Comparison of ENCODE assay signal across 16 cellular contexts in the genomic region with DNA sequence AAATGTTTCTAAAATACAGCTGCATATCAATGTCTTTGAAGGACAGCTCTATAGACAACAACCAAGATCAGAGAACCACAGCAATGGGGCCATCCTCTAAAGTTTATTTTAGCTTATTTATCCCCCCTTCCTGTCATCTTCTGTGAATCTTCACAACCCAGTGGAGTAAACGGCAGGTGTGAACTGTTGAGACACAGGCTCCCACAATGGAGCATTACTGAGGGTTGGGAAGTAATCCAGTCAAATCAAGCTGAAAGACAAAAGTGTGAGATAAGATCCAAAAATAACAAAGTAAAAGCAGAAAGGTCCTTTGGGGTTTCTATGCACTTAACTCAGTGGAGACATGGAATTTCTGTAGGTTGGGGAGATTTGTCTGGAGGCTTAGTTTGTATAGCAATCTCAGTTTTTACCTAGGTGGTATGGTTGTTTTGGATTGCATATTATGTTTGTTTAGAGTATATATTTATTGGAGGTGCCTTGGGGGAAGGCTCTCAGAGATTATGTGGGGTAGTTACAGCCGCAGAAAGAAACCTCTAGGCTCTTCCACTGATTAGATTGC.
"Had no signal": no experiment of that assay in that cellular context is flagged by ENCODE, and none has a peak within 500 bp of the region (broad histone marks: within the 10 kb centered on the region; RNA-seq: fewer than 3 reads in every experiment).

No MANE protein-coding gene starts in this region.

- DNase-seq: activated naive CD4-positive, alpha-beta T cell treated with Interleukin-2 at 50 U/mL for 16 hours; activated naive CD8-positive, alpha-beta T cell treated with anti-CD3 and anti-CD28 coated beads for 36 hours; activated T-cell treated with anti-CD3 and anti-CD28 coated beads, Interleukin-2, amount 50 U/mL, for 24 hours; dermis blood vessel endothelial cell; effector CD8-positive, alpha-beta T cell; foreskin melanocyte; kidney; lower lobe of right lung; naive thymus-derived CD4-positive, alpha-beta T cell; substantia nigra; thyroid gland; upper lobe of right lung had no signal

- H3K27ac ChIP-seq: cardiac muscle cell, lower lobe of right lung, thyroid gland, upper lobe of right lung had no signal

- H3K9me3 ChIP-seq: lower lobe of right lung, thyroid gland, upper lobe of right lung had no signal

- H3K4me3 ChIP-seq: cardiac muscle cell, lower lobe of right lung, thyroid gland, upper lobe of right lung had no signal

- H3K27me3 Mint-ChIP-seq: activated naive CD8-positive, alpha-beta T cell treated with anti-CD3 and anti-CD28 coated beads for 36 hours; activated T-cell treated with anti-CD3 and anti-CD28 coated beads, Interleukin-2, amount 50 U/mL, for 24 hours had no signal

- FAIRE-seq: kidney had no signal

- H3K4me1 Mint-ChIP-seq: activated naive CD8-positive, alpha-beta T cell treated with anti-CD3 and anti-CD28 coated beads for 36 hours; naive thymus-derived CD4-positive, alpha-beta T cell had no signal

- H3K27ac Mint-ChIP-seq: activated naive CD8-positive, alpha-beta T cell treated with anti-CD3 and anti-CD28 coated beads for 36 hours; activated T-cell treated with anti-CD3 and anti-CD28 coated beads, Interleukin-2, amount 50 U/mL, for 24 hours; naive thymus-derived CD4-positive, alpha-beta T cell; progenitor cell of endocrine pancreas; stimulated activated naive CD8-positive, alpha-beta T cell treated with anti-CD3 and anti-CD28 coated beads, Interleukin-15, Interleukin-2, amounts not matched to agents 100 ng/mL and 50 ng/mL, for 24 hours; T-helper 2 cell treated with Interferon-gamma antibody and Interleukin-4, amounts not matched to agents 5 μg/mL and 100 μg/mL, for 36 hours had no signal

- H3K36me3 Mint-ChIP-seq: activated naive CD8-positive, alpha-beta T cell treated with anti-CD3 and anti-CD28 coated beads for 36 hours; naive thymus-derived CD4-positive, alpha-beta T cell had no signal

- H3K4me3 Mint-ChIP-seq: activated naive CD8-positive, alpha-beta T cell treated with anti-CD3 and anti-CD28 coated beads for 36 hours; activated T-cell treated with anti-CD3 and anti-CD28 coated beads, Interleukin-2, amount 50 U/mL, for 24 hours; naive thymus-derived CD4-positive, alpha-beta T cell; stimulated activated naive CD8-positive, alpha-beta T cell treated with anti-CD3 and anti-CD28 coated beads, Interleukin-15, Interleukin-2, amounts not matched to agents 100 ng/mL and 50 ng/mL, for 24 hours; T-helper 2 cell treated with Interferon-gamma antibody and Interleukin-4, amounts not matched to agents 5 μg/mL and 100 μg/mL, for 36 hours had no signal

- H3K27me3 ChIP-seq: cardiac muscle cell, thyroid gland, upper lobe of right lung had no signal

- H3K36me3 ChIP-seq: cardiac muscle cell, lower lobe of right lung, thyroid gland, upper lobe of right lung had no signal

- H3K9me3 Mint-ChIP-seq: activated naive CD8-positive, alpha-beta T cell treated with anti-CD3 and anti-CD28 coated beads for 36 hours; activated T-cell treated with anti-CD3 and anti-CD28 coated beads, Interleukin-2, amount 50 U/mL, for 24 hours; stimulated activated naive CD8-positive, alpha-beta T cell treated with anti-CD3 and anti-CD28 coated beads, Interleukin-15, Interleukin-2, amounts not matched to agents 100 ng/mL and 50 ng/mL, for 24 hours; T-helper 2 cell treated with Interferon-gamma antibody and Interleukin-4, amounts not matched to agents 5 μg/mL and 100 μg/mL, for 36 hours had no signal
